Comparison of ENCODE assay signal across 23 cellular contexts in the genomic region with DNA sequence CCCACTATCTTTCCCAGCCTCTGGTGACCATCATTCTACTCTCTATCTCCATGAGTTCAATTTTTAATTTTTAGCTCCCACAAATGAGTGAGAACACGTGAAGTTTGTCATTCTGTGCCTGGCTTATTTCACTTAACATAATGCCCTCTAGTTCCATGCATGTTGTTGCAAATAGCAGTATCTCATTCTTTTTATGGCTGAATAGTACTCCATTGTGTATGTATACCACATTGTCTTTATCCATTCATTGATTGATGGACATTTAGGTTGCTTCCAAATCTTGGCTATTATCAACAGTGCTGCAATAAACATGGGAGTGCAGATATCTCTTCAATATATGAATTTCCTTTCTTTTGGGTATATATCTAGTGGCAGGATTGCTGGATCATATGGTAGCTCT. TPM values are rescaled to one million over a fixed set of nuclear protein-coding genes. Genes with fewer than 3 reads are reported as not detected.
DNase-seq lines count a peak whose midpoint lies in the region; ATAC-seq, FAIRE-seq and TF ChIP-seq lines count a peak whose summit lies in the region.
"Had no signal": no experiment of that assay in that cellular context is flagged by ENCODE, and none has a peak within 500 bp of the region (broad histone marks: within the 10 kb centered on the region; RNA-seq: fewer than 3 reads in every experiment).

No MANE protein-coding gene starts in this region.

- peaks cover 7% of the 10 kb centered on the region for H3K36me3 Mint-ChIP-seq in activated naive CD4-positive, alpha-beta T cell treated with anti-CD3 and anti-CD28 coated beads, Interleukin-2, amount 10 ng/mL, durations not matched to agents 7 days and 5 days
- H3K36me3 Mint-ChIP-seq in activated naive CD4-positive, alpha-beta T cell treated with anti-CD3 and anti-CD28 coated beads for 36 hours (ENCODE audit: low read depth) = peaks cover 24% of the 10 kb centered on the region
- peaks cover 9% of the 10 kb centered on the region for H3K36me3 Mint-ChIP-seq in astrocyte (ENCODE audit: low read depth, unreplicated experiment)

- peak overlapping the region; percentile 20 for H3K27ac Mint-ChIP-seq in activated naive CD4-positive, alpha-beta T cell treated with anti-CD3 and anti-CD28 coated beads, Interleukin-2, amount 10 ng/mL, durations not matched to agents 7 days and 5 days
- H3K27ac Mint-ChIP-seq in activated naive CD4-positive, alpha-beta T cell treated with anti-CD3 and anti-CD28 coated beads for 36 hours = no peak overlapping the region
- peak overlapping the region; percentile 5 for H3K27ac Mint-ChIP-seq in astrocyte (ENCODE audit: unreplicated experiment)
- H3K27ac Mint-ChIP-seq: B cell; CD4-positive, alpha-beta T cell; CD8-positive, alpha-beta T cell had no signal

- intact Hi-C loops in activated naive CD4-positive, alpha-beta T cell treated with anti-CD3 and anti-CD28 coated beads for 36 hours (cut with micrococcal nuclease) = no loop called here

- H3K4me1 ChIP-seq in astrocyte (ENCODE audit: insufficient read depth, low read length) = no peaks in the 10 kb centered on the region
- H3K4me1 ChIP-seq in gastroesophageal sphincter = no peaks in the 10 kb centered on the region
- H3K4me1 ChIP-seq: BLaER1 treated with 17β-estradiol and CSF1 and Interleukin-3, amounts not matched to agents 10 nM and 100 nM; Caco-2 had no signal

- CTCF ChIA-PET in activated naive CD4-positive, alpha-beta T cell treated with anti-CD3 and anti-CD28 coated beads, Interleukin-2, amount 10 ng/mL, durations not matched to agents 7 days and 5 days (lab: Charles Lee) = no interaction called here
- CTCF ChIA-PET in activated naive CD4-positive, alpha-beta T cell treated with anti-CD3 and anti-CD28 coated beads for 36 hours (lab: Charles Lee) = interaction anchor here (0.6 kb wide), 1 partner anchor 39 kb away, joined by 3 read pairs; no protein-coding TSS in a partner anchor

- 63 to 69% methylated on average over 1 of the region's 1 CpG for WGBS in gastroesophageal sphincter (ENCODE audit: low coverage in 1 of 2), 2 donors

- H3K27me3 Mint-ChIP-seq in activated naive CD4-positive, alpha-beta T cell treated with anti-CD3 and anti-CD28 coated beads, Interleukin-2, amount 10 ng/mL, durations not matched to agents 7 days and 5 days = no peaks in the 10 kb centered on the region
- H3K27me3 Mint-ChIP-seq in activated naive CD4-positive, alpha-beta T cell treated with anti-CD3 and anti-CD28 coated beads for 36 hours (ENCODE audit: low read depth) = no peaks in the 10 kb centered on the region
- no peaks in the 10 kb centered on the region for H3K27me3 Mint-ChIP-seq in astrocyte (ENCODE audit: low read depth, unreplicated experiment)
- H3K27me3 Mint-ChIP-seq: B cell; CD4-positive, alpha-beta T cell had no signal

- FAIRE-seq in H54 (lab: Jason Lieb, UNC) (peak; percentile 52), astrocyte (lab: Jason Lieb, UNC) (no peak)
- FAIRE-seq: A204.1, D721Med, G401.6, GM12891, GM19239 had no signal

- H3K79me2 ChIP-seq in astrocyte (ENCODE audit: insufficient read depth, low read length) = no peaks in the 10 kb centered on the region

- H3K36me3 ChIP-seq in astrocyte (ENCODE audit: insufficient read depth, low read length) (no peaks in the 10 kb centered on the region), gastroesophageal sphincter (peaks cover 0 to 19% of the 10 kb centered on the region in 2 donors)

- H3K9me3 ChIP-seq in astrocyte (ENCODE audit: insufficient read depth, low read depth, low read length) (peaks cover 5% of the 10 kb centered on the region), gastroesophageal sphincter (peaks cover 0 to 80% (median 3%) of the 10 kb centered on the region in 3 donors)

- H3K9ac ChIP-seq in astrocyte (ENCODE audit: low read length) = no peak overlapping the region
- H3K9ac ChIP-seq: BLaER1 treated with 17β-estradiol and CSF1 and Interleukin-3, amounts not matched to agents 10 nM and 100 nM had no signal

- no peak for DNase-seq in activated naive CD4-positive, alpha-beta T cell treated with anti-CD3 and anti-CD28 coated beads, Interleukin-2, amount 10 ng/mL, durations not matched to agents 7 days and 5 days
- DNase-seq in activated naive CD4-positive, alpha-beta T cell treated with anti-CD3 and anti-CD28 coated beads for 36 hours = no peak
- DNase-seq in H54 (ENCODE audit: insufficient read length, low spot score) (no peak), astrocyte (ENCODE audit: low read depth) (no peak), MV-4-11 (lab: John Stamatoyannopoulos, UW) (no peak)
- no peak for DNase-seq in stimulated activated CD4-positive, alpha-beta T cell treated with anti-CD3 and anti-CD28 coated beads, Interleukin-4, amount 100 ng/mL, for 24 hours
- DNase-seq: 8988T; AML-193; Caco-2; Calu3; CD4-positive, alpha-beta T cell; CD8-positive, alpha-beta T cell; DMS79 treated with DMSO at 0.1 percent for 48 hours; GF-D8 had no signal

- H4K20me1 ChIP-seq in astrocyte (ENCODE audit: insufficient read depth, low read length) = no peaks in the 10 kb centered on the region
- H4K20me1 ChIP-seq: BLaER1 treated with 17β-estradiol and CSF1 and Interleukin-3, amounts not matched to agents 10 nM and 100 nM had no signal

- no peak overlapping the region for H2AFZ ChIP-seq in astrocyte (ENCODE audit: low read depth, low read length)

- TF ChIP-seq POLR2A in H54 (IDR thresholded peaks at IDR 0.05; ENCODE audit: low read depth, low read length) (no peak), gastroesophageal sphincter (IDR thresholded peaks at IDR 0.05) (no peak)

- H3K9me3 Mint-ChIP-seq in activated naive CD4-positive, alpha-beta T cell treated with anti-CD3 and anti-CD28 coated beads, Interleukin-2, amount 10 ng/mL, durations not matched to agents 7 days and 5 days = peaks cover 47% of the 10 kb centered on the region
- peaks cover 44% of the 10 kb centered on the region for H3K9me3 Mint-ChIP-seq in activated naive CD4-positive, alpha-beta T cell treated with anti-CD3 and anti-CD28 coated beads for 36 hours
- peaks cover 34% of the 10 kb centered on the region for H3K9me3 Mint-ChIP-seq in astrocyte (ENCODE audit: unreplicated experiment)

- H3K4me3 Mint-ChIP-seq in activated naive CD4-positive, alpha-beta T cell treated with anti-CD3 and anti-CD28 coated beads, Interleukin-2, amount 10 ng/mL, durations not matched to agents 7 days and 5 days = no peak overlapping the region
- H3K4me3 Mint-ChIP-seq in activated naive CD4-positive, alpha-beta T cell treated with anti-CD3 and anti-CD28 coated beads for 36 hours = no peak overlapping the region
- H3K4me3 Mint-ChIP-seq in astrocyte (ENCODE audit: unreplicated experiment) = no peak overlapping the region
- H3K4me3 Mint-ChIP-seq: B cell; CD4-positive, alpha-beta T cell; CD8-positive, alpha-beta T cell had no signal

- no peak for ATAC-seq in gastroesophageal sphincter
- ATAC-seq: CD8-positive, alpha-beta T cell had no signal

- H3K27me3 ChIP-seq in astrocyte (ENCODE audit: insufficient read depth, low read length) (no peaks in the 10 kb centered on the region), gastroesophageal sphincter (no peaks in the 10 kb centered on the region)
- H3K27me3 ChIP-seq: BLaER1 treated with 17β-estradiol and CSF1 and Interleukin-3, amounts not matched to agents 10 nM and 100 nM had no signal

- H3K4me2 ChIP-seq in astrocyte (ENCODE audit: low read length) = no peak overlapping the region
- H3K4me2 ChIP-seq: BLaER1 treated with 17β-estradiol and CSF1 and Interleukin-3, amounts not matched to agents 10 nM and 100 nM had no signal

- TF ChIP-seq CTCF in astrocyte (IDR thresholded peaks at IDR 0.05; ENCODE audit: insufficient read depth, low read depth, low read length) (no peak), gastroesophageal sphincter (IDR thresholded peaks at IDR 0.05) (no peak)

- H3K27ac ChIP-seq in astrocyte (ENCODE audit: low read depth, low read length) = no peak overlapping the region
- no peak overlapping the region for H3K27ac ChIP-seq in gastroesophageal sphincter
- H3K27ac ChIP-seq: BLaER1 treated with 17β-estradiol and CSF1 and Interleukin-3, amounts not matched to agents 10 nM and 100 nM; C4-2B had no signal

- TF ChIP-seq EP300 in gastroesophageal sphincter (IDR thresholded peaks at IDR 0.05) = no peak

- no peak overlapping the region for H3K4me3 ChIP-seq in astrocyte (ENCODE audit: insufficient read depth, low read depth, low read length)
- no peak overlapping the region for H3K4me3 ChIP-seq in gastroesophageal sphincter
- H3K4me3 ChIP-seq: BLaER1 treated with 17β-estradiol and CSF1 and Interleukin-3, amounts not matched to agents 10 nM and 100 nM had no signal

- no peaks in the 10 kb centered on the region for H3K4me1 Mint-ChIP-seq in activated naive CD4-positive, alpha-beta T cell treated with anti-CD3 and anti-CD28 coated beads, Interleukin-2, amount 10 ng/mL, durations not matched to agents 7 days and 5 days
- no peaks in the 10 kb centered on the region for H3K4me1 Mint-ChIP-seq in activated naive CD4-positive, alpha-beta T cell treated with anti-CD3 and anti-CD28 coated beads for 36 hours (ENCODE audit: low read depth)
- H3K4me1 Mint-ChIP-seq in astrocyte (ENCODE audit: low read depth, unreplicated experiment) = no peaks in the 10 kb centered on the region
- H3K4me1 Mint-ChIP-seq: B cell had no signal

RNA-seq across cellular contexts. Expression of gene ZFP82, which starts 22.9 kb away (rescaled TPM):
- 1 to 10 TPM; 2.4 to 2.6 TPM for total RNA-seq in activated naive CD4-positive, alpha-beta T cell treated with anti-CD3 and anti-CD28 coated beads for 36 hours
- total RNA-seq in astrocyte (6.4 and 6.6 TPM in 2 replicates), gastroesophageal sphincter (1 to 10 TPM; 5.9 to 8.0 (median 7.2) TPM)
- total RNA-seq: Calu3 had no signal

RNA-seq across cellular contexts. Expression of gene ZNF566, which starts 48.0 kb away (rescaled TPM):
- total RNA-seq in activated naive CD4-positive, alpha-beta T cell treated with anti-CD3 and anti-CD28 coated beads for 36 hours = 1 to 10 TPM; 4.4 to 5.3 TPM
- total RNA-seq in astrocyte (10.0 and 16.0 TPM in 2 replicates), gastroesophageal sphincter (10 to 100 TPM; 12.6 to 24.2 (median 19.7) TPM)
